ENCODE assay signal across 8 cellular contexts in the genomic region with DNA sequence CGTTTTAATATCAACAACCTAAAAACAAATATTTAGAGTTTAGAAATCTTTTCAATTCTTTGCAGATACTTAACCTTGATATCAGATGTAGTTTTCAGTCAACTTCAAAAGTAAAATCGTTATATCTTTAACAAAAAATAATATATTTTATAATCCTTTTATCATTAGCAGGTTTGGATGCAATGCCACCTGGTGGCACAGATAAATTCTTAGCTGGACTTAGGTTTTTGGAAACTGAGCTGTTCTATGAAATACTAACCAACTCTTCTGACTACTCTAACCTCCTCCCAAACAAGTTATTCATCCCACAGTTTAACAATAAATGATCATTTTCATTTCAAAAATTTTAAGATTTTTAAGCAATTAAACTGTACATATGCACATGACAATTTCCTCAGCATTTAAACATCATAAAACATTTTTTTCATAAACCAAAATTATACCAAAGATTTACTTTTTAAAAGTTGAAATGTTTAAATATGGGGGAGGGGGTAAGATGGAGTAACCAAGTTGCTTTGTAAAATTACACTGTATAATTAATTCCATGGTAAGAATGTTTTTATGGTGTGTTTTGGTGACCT. TPM values are rescaled to one million over a fixed set of nuclear protein-coding genes. Genes with fewer than 3 reads are reported as not detected.
DNase-seq lines count a peak whose midpoint lies in the region; ATAC-seq and TF ChIP-seq lines count a peak whose summit lies in the region.

No MANE protein-coding gene starts in this region.

- H3K4me2 ChIP-seq in DND-41 (ENCODE audit: insufficient read depth, low read length) = no peak overlapping the region
- no peak overlapping the region for H3K4me2 ChIP-seq in MM.1S (ENCODE audit: low read depth, low read length)
- no peak overlapping the region for H3K4me2 ChIP-seq in mammary epithelial cell (ENCODE audit: insufficient read depth, low read depth, low read length)

- H3K9ac ChIP-seq in DND-41 (ENCODE audit: low read depth, low read length) (no peak overlapping the region), MM.1S (ENCODE audit: low read length) (no peak overlapping the region), mammary epithelial cell (ENCODE audit: insufficient read depth, low read length) (no peak overlapping the region)

- H4K20me1 ChIP-seq in DND-41 (ENCODE audit: insufficient read depth, low read length) (no peaks in the 10 kb centered on the region), MM.1S (ENCODE audit: insufficient read depth, low read length) (no peaks in the 10 kb centered on the region), mammary epithelial cell (ENCODE audit: insufficient read depth, low read length) (no peaks in the 10 kb centered on the region)

- no peak overlapping the region for H3K4me3 ChIP-seq in DND-41 (ENCODE audit: low read depth in 1 of 2, low read length in 2 of 2)
- no peak overlapping the region for H3K4me3 ChIP-seq in MM.1S (ENCODE audit: low read length)
- H3K4me3 ChIP-seq in mammary epithelial cell (replicated peaks in 1 of 3; ENCODE audit: insufficient read depth in 1 of 3, low read depth in 2 of 3, low read length in 3 of 3) = no peak overlapping the region

- H3K9me3 ChIP-seq in DND-41 (ENCODE audit: insufficient read depth, low read length, severe bottlenecking) (no peaks in the 10 kb centered on the region), MM.1S (replicated peaks; ENCODE audit: insufficient read depth, low read length) (no peaks in the 10 kb centered on the region), mammary epithelial cell (replicated peaks; ENCODE audit: insufficient read depth, low read length) (no peaks in the 10 kb centered on the region)

- H2AFZ ChIP-seq in DND-41 (ENCODE audit: low read depth, low read length) (no peak overlapping the region), MM.1S (ENCODE audit: low read length) (no peak overlapping the region), mammary epithelial cell (ENCODE audit: low read depth, low read length) (no peak overlapping the region)

- DNase-seq in DND-41 (no peak), MM.1S (peak; percentile 19), mammary epithelial cell (peak; percentile 23), neural crest cell (ENCODE audit: low read depth, low spot score) (no peak), occipital lobe (lab: John Stamatoyannopoulos, UW) (no peak)

- H3K27ac ChIP-seq in DND-41 (ENCODE audit: low read length) (no peak overlapping the region), MM.1S (ENCODE audit: low read length) (no peak overlapping the region), mammary epithelial cell (ENCODE audit: insufficient read depth, low read depth, low read length) (no peak overlapping the region)

- H3K9me2 ChIP-seq in MM.1S (replicated peaks; ENCODE audit: insufficient read depth, low read length) = no peaks in the 10 kb centered on the region

- H3K27me3 ChIP-seq in DND-41 (ENCODE audit: insufficient read depth, low read length, poor library complexity) = no peaks in the 10 kb centered on the region
- no peaks in the 10 kb centered on the region for H3K27me3 ChIP-seq in MM.1S (replicated peaks; ENCODE audit: insufficient read depth, low read length)
- no peaks in the 10 kb centered on the region for H3K27me3 ChIP-seq in mammary epithelial cell (ENCODE audit: insufficient read depth, low read length)

- H3K9me3 Mint-ChIP-seq in neural crest cell = no peaks in the 10 kb centered on the region

- TF ChIP-seq CTCF in DND-41 (IDR thresholded peaks at IDR 0.05; ENCODE audit: borderline replicate concordance, extremely low read depth, low read length, poor library complexity, severe bottlenecking) (peak; percentile 46), MM.1S (IDR thresholded peaks at IDR 0.05; ENCODE audit: low read length) (peak; percentile 17), mammary epithelial cell (conservative IDR thresholded peaks at IDR 0.05 in 1 of 2, IDR thresholded peaks at IDR 0.05 in 1 of 2; ENCODE audit: extremely low read depth in 1 of 2, insufficient read depth in 1 of 2, low read depth in 1 of 2, low read length in 2 of 2) (peak; percentile 49 to 60), neural crest cell (conservative IDR thresholded peaks at IDR 0.05) (peak; percentile 67)

- H3K4me1 ChIP-seq in DND-41 (ENCODE audit: insufficient read depth, low read length) (no peaks in the 10 kb centered on the region), MM.1S (ENCODE audit: low read length) (no peaks in the 10 kb centered on the region), mammary epithelial cell (ENCODE audit: insufficient read depth, low read length) (peaks cover 1% of the 10 kb centered on the region)

- H3K79me2 ChIP-seq in DND-41 (ENCODE audit: insufficient read depth, low read length) (no peaks in the 10 kb centered on the region), MM.1S (ENCODE audit: low read length) (no peaks in the 10 kb centered on the region), mammary epithelial cell (ENCODE audit: insufficient read depth, low read length) (no peaks in the 10 kb centered on the region)

- H3K27me3 Mint-ChIP-seq in neural crest cell (ENCODE audit: low read depth) = no peaks in the 10 kb centered on the region

- H3K36me3 ChIP-seq in DND-41 (ENCODE audit: insufficient read depth, low read length) (no peaks in the 10 kb centered on the region), MM.1S (replicated peaks; ENCODE audit: insufficient read depth, low read length) (no peaks in the 10 kb centered on the region), mammary epithelial cell (ENCODE audit: insufficient read depth, low read length) (peaks cover 1% of the 10 kb centered on the region)

- no peak for ATAC-seq in DND-41 (ENCODE audit: insufficient read depth, low read depth)
- ATAC-seq in HG03045 (IDR thresholded peaks at IDR 0.05; ENCODE audit: unreplicated experiment) = no peak
- no peak for ATAC-seq in GM19351 (IDR thresholded peaks at IDR 0.05; ENCODE audit: unreplicated experiment)
- no peak for ATAC-seq in GM18502 (IDR thresholded peaks at IDR 0.05; ENCODE audit: poor library complexity, unreplicated experiment)

- no peak overlapping the region for H3K27ac Mint-ChIP-seq in neural crest cell (ENCODE audit: unreplicated experiment)

- no peaks in the 10 kb centered on the region for H3F3A ChIP-seq in MM.1S (ENCODE audit: insufficient read depth, low read length)

- intact Hi-C loops in mammary epithelial cell (cut with micrococcal nuclease) = loop anchor here (1.0 to 10.0 kb wide), 2 partner anchors 319 to 409 kb away; no protein-coding TSS in a partner anchor

- 53% methylated on average over 2 of the region's 2 CpGs for WGBS in mammary epithelial cell (ENCODE audit: low coverage, missing lambda C conversion rate)

- in situ Hi-C loops in mammary epithelial cell (cut with MboI; ENCODE audit: low sequenced_read_pairs in 2 of 2) = no loop called here

- no TSS peak for BruUV-seq in mammary epithelial cell (replicated peaks; lab: Mats Ljungman, UMichigan)

- dilution Hi-C loops in mammary epithelial cell (cut with HindIII; ENCODE audit: low sequenced_read_pairs) = no loop called here

- CTCF ChIA-PET in mammary epithelial cell (lab: Charles Lee; ENCODE audit: low non-redundant PET) = interaction anchor here (0.5 to 1.3 kb wide), 8 partner anchors 261 to 1321 kb away, joined by 3 to 42 read pairs (median 8); no protein-coding TSS in a partner anchor

- H3K36me3 Mint-ChIP-seq in neural crest cell (ENCODE audit: low read depth) = no peaks in the 10 kb centered on the region

- H3K4me1 Mint-ChIP-seq in neural crest cell = peaks cover 38% of the 10 kb centered on the region

- H3K4me3 Mint-ChIP-seq in neural crest cell = no peak overlapping the region

RNA-seq across cellular contexts. Expression of a gene that starts 56.9 kb away (rescaled TPM):
- total RNA-seq in mammary epithelial cell (10 to 100 TPM; 26.0 to 42.3 TPM), neural crest cell (15.7 and 16.8 TPM in 2 replicates), occipital lobe (14.7 TPM)
- polyA plus RNA-seq in mammary epithelial cell = 37.6 TPM
- 30.9 TPM for polyA minus RNA-seq in mammary epithelial cell

Comparison
In these comparisons a context has a peak if more than half of its experiments do, and no peak if none do; other contexts are left out.
1. DNase-seq: peak in MM.1S (single experiment) and mammary epithelial cell (single experiment); none in DND-41 (single experiment), neural crest cell (single experiment) and occipital lobe (single experiment).
2. CTCF ChIP-seq: peak in every context shown above with its lines; median percentile 67 in neural crest cell; 54 in mammary epithelial cell; 46 in DND-41; 17 in MM.1S.